Comparison of ENCODE assay signal across 10 cellular contexts in the genomic region with DNA sequence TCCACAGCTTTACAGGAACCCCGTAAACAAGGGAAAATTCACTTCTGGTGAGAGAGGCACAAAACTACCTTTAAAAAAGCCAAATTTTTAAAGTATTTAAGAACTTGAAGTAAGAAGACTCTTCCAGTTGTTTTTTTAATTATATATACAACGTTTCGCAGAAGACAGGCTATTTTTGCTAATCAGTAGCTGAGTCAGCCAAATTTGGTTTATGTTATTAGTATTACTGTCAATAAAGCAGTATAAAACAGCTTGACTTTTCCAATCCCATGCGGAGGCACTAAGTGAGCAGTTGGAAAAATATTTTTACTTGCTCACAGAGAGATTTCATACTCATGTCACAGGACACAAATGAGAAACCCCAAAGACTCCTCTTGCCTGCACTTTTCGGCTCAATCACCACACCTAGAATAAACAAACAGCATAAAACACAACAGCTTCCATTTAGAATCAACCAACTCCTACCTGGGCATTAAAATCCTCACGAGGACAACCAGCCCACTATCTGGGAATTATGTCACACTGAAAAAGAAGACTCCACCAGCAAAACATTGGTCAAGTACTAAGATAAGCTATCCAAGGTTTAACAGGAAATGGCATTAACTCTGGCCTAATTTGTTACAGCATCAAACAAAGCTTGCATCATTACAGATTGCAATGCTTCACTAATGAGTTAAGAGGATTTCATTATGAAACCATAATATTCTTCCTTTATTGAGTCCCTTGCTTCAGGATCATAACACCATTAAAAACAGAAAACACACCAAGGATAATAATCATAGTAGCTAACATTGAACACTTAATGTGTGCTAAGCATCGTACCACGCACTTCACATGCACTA. TPM values are rescaled to one million over a fixed set of nuclear protein-coding genes. Genes with fewer than 3 reads are reported as not detected.
DNase-seq lines count a peak whose midpoint lies in the region; ATAC-seq, FAIRE-seq and TF ChIP-seq lines count a peak whose summit lies in the region.
"Had no signal": no experiment of that assay in that cellular context is flagged by ENCODE, and none has a peak within 500 bp of the region (broad histone marks: within the 10 kb centered on the region; RNA-seq: fewer than 3 reads in every experiment).

No MANE protein-coding gene starts in this region.

- H3K27ac Mint-ChIP-seq in central memory CD8-positive, alpha-beta T cell (ENCODE audit: low read depth): peak overlapping the region; percentile 52
- peak overlapping the region; percentile 77 for H3K27ac Mint-ChIP-seq in nephron progenitor cell

- DNase-seq in D721Med (ENCODE audit: insufficient read length, low spot score): no peak
- peak; percentile 38 for DNase-seq in NCI-H1436 (lab: John Stamatoyannopoulos, UW)
- no peak for DNase-seq in central memory CD8-positive, alpha-beta T cell (ENCODE audit: low spot score in 2 of 2)
- DNase-seq in nephron progenitor cell: no peak
- no peak for DNase-seq in Karpas-422
- DNase-seq in NCI-H510A treated with DMSO at 0.1 percent for 48 hours (lab: John Stamatoyannopoulos, UW): no peak
- no peak for DNase-seq in GM19239 (ENCODE audit: insufficient read length, low spot score)
- DNase-seq: hippocampal formation, occipital lobe had no signal

- H3K27me3 ChIP-seq in Karpas-422 (ENCODE audit: low read length): no peaks in the 10 kb centered on the region

- no peak overlapping the region for H2AFZ ChIP-seq in Karpas-422 (ENCODE audit: low read length)

- peaks cover 36% of the 10 kb centered on the region for H4K20me1 ChIP-seq in Karpas-422 (ENCODE audit: insufficient read depth, low read depth, low read length)

- H3K4me3 Mint-ChIP-seq in central memory CD8-positive, alpha-beta T cell: no peak overlapping the region
- H3K4me3 Mint-ChIP-seq in nephron progenitor cell: no peak overlapping the region

- no peaks in the 10 kb centered on the region for H3K9me2 ChIP-seq in Karpas-422 (replicated peaks; ENCODE audit: insufficient read depth, low read length)

- H3K4me2 ChIP-seq in Karpas-422 (ENCODE audit: low read depth, low read length, poor library complexity, severe bottlenecking): no peak overlapping the region

- H3K4me1 Mint-ChIP-seq in central memory CD8-positive, alpha-beta T cell: peaks cover 64% of the 10 kb centered on the region
- H3K4me1 Mint-ChIP-seq in nephron progenitor cell: peaks cover 12% of the 10 kb centered on the region

- no peak for ATAC-seq in central memory CD8-positive, alpha-beta T cell (replicated peaks; ENCODE audit: extremely low read depth, poor library complexity, severe bottlenecking)
- ATAC-seq in esophagus mucosa: no peak

- H3K36me3 ChIP-seq in Karpas-422 (ENCODE audit: insufficient read depth, low read length): no peaks in the 10 kb centered on the region

- peaks cover 6% of the 10 kb centered on the region for H3K4me1 ChIP-seq in Karpas-422 (ENCODE audit: low read length)

- no peaks in the 10 kb centered on the region for H3K27me3 Mint-ChIP-seq in central memory CD8-positive, alpha-beta T cell
- no peaks in the 10 kb centered on the region for H3K27me3 Mint-ChIP-seq in nephron progenitor cell (ENCODE audit: low read depth, poor library complexity)

- TF ChIP-seq CTCF in D721Med (IDR thresholded peaks at IDR 0.05; ENCODE audit: insufficient read depth, missing control alignments) (no peak), nephron progenitor cell (IDR thresholded peaks at IDR 0.05) (no peak)

- H3K9ac ChIP-seq in Karpas-422 (ENCODE audit: low read length): no peak overlapping the region

- peaks cover 33% of the 10 kb centered on the region for H3K36me3 Mint-ChIP-seq in central memory CD8-positive, alpha-beta T cell (ENCODE audit: insufficient read depth)
- H3K36me3 Mint-ChIP-seq in nephron progenitor cell (ENCODE audit: low read depth): peaks cover 32% of the 10 kb centered on the region

- H3K27ac ChIP-seq in Karpas-422 (ENCODE audit: low read length): no peak overlapping the region

- H3K4me3 ChIP-seq in Karpas-422 (ENCODE audit: low read length): no peak overlapping the region

- peaks cover 87% of the 10 kb centered on the region for H3K79me2 ChIP-seq in Karpas-422 (ENCODE audit: low read length)

- no peaks in the 10 kb centered on the region for H3K9me3 ChIP-seq in Karpas-422 (ENCODE audit: low read length)

- FAIRE-seq in D721Med (lab: Jason Lieb, UNC) (peak; percentile 32), GM19239 (lab: Jason Lieb, UNC) (no peak)

- H3K9me3 Mint-ChIP-seq in central memory CD8-positive, alpha-beta T cell: no peaks in the 10 kb centered on the region
- peaks cover 5% of the 10 kb centered on the region for H3K9me3 Mint-ChIP-seq in nephron progenitor cell

RNA-seq across cellular contexts. Expression of a gene that starts 26.3 kb away (rescaled TPM):
- 37.9 and 82.7 TPM in 2 replicates for total RNA-seq in Karpas-422 (2014; rRNA removed; shearing (Covaris generic); ENCODE audit: low replicate concordance)
- total RNA-seq in esophagus mucosa: 33.1 TPM
